ENCODE assay signal across 30 cellular contexts in the genomic region with DNA sequence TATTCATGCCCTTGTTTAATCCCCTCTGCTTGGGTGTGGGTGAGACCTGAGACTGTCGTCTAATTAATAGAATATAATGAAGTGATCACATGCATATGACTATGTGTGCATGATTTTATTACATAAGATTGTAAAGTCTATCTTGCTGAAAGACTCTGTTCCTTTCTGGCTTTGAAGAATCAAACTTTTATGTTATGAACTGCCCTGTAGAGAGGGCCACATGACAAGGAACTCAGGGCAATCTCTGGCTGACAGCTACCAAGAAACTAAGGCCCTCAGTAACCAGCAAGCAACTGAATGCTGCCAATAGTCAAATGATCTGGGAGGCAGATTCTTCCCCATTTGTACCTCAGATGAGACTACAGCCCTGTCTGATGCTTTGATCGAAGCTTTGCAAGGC. TPM values are rescaled to one million over a fixed set of nuclear protein-coding genes. Genes with fewer than 3 reads are reported as not detected.
A peak's percentile ranks its signal among the peaks of the same experiment; 100 is the strongest.
DNase-seq lines count a peak whose midpoint lies in the region; ATAC-seq, FAIRE-seq and TF ChIP-seq lines count a peak whose summit lies in the region.
"Had no signal": no experiment of that assay in that cellular context is flagged by ENCODE, and none has a peak within 500 bp of the region (broad histone marks: within the 10 kb centered on the region; RNA-seq: fewer than 3 reads in every experiment).

No MANE protein-coding gene starts in this region.

- no peaks in the 10 kb centered on the region for H3K36me3 Mint-ChIP-seq in astrocyte (ENCODE audit: low read depth, unreplicated experiment)
- H3K36me3 Mint-ChIP-seq: CD14-positive monocyte; CD4-positive, alpha-beta memory T cell; CD4-positive, CD25-positive, alpha-beta regulatory T cell; CD8-positive, alpha-beta memory T cell had no signal

- H3K27ac Mint-ChIP-seq in astrocyte (ENCODE audit: unreplicated experiment), result no peak overlapping the region
- H3K27ac Mint-ChIP-seq: CD14-positive monocyte; CD4-positive, alpha-beta memory T cell; CD4-positive, CD25-positive, alpha-beta regulatory T cell; CD8-positive, alpha-beta memory T cell had no signal

- no peaks in the 10 kb centered on the region for H3K9me3 Mint-ChIP-seq in astrocyte (ENCODE audit: unreplicated experiment)
- H3K9me3 Mint-ChIP-seq: CD4-positive, alpha-beta memory T cell had no signal

- H2BK120ac ChIP-seq in mesenchymal stem cell (ENCODE audit: low read depth, low read length), result no peak overlapping the region

- H3K79me2 ChIP-seq in astrocyte (ENCODE audit: insufficient read depth, low read length), result no peaks in the 10 kb centered on the region

- H3K4me2 ChIP-seq in astrocyte (ENCODE audit: low read length), result no peak overlapping the region
- no peak overlapping the region for H3K4me2 ChIP-seq in mesenchymal stem cell (ENCODE audit: low read length, poor library complexity, severe bottlenecking)
- H3K4me2 ChIP-seq: BLaER1 had no signal

- ATAC-seq in left colon (peak; percentile 74), HG02840 (IDR thresholded peaks at IDR 0.05; ENCODE audit: low FRiP score, unreplicated experiment) (no peak)
- ATAC-seq: GM12878 had no signal

- H4K8ac ChIP-seq in mesenchymal stem cell (ENCODE audit: low read length), result no peak overlapping the region

- WGBS in mesenchymal stem cell, result no CpG with 5 or more reads among the region's 2 CpGs

- no peak overlapping the region for H2BK12ac ChIP-seq in mesenchymal stem cell (ENCODE audit: low read length in 2 of 2)

- H3K23ac ChIP-seq in mesenchymal stem cell (ENCODE audit: low read length in 2 of 2), result no peak overlapping the region

- intact Hi-C loops in left colon (cut with DNase I, micrococcal nuclease), result no loop called here

- H3K79me1 ChIP-seq in mesenchymal stem cell (replicated peaks; ENCODE audit: low read length, poor library complexity, severe bottlenecking), result no peaks in the 10 kb centered on the region

- TF ChIP-seq CTCF in astrocyte (IDR thresholded peaks at IDR 0.05; ENCODE audit: insufficient read depth, low read depth, low read length), result no peak

- no peak overlapping the region for H3K4me3 Mint-ChIP-seq in astrocyte (ENCODE audit: unreplicated experiment)
- H3K4me3 Mint-ChIP-seq: CD14-positive monocyte; CD4-positive, alpha-beta memory T cell; CD4-positive, CD25-positive, alpha-beta regulatory T cell; CD8-positive, alpha-beta memory T cell had no signal

- H3K36me3 ChIP-seq in astrocyte (ENCODE audit: insufficient read depth, low read length), result no peaks in the 10 kb centered on the region
- no peaks in the 10 kb centered on the region for H3K36me3 ChIP-seq in mucosa of rectum (ENCODE audit: control insufficient read depth in 2 of 2, insufficient read depth in 2 of 2, low read length in 2 of 2)
- no peaks in the 10 kb centered on the region for H3K36me3 ChIP-seq in mesenchymal stem cell (ENCODE audit: control insufficient read depth in 1 of 2, insufficient read depth in 2 of 2, low read depth in 1 of 2, low read length in 2 of 2)
- H3K36me3 ChIP-seq: BE2C, BLaER1 had no signal

- H4K91ac ChIP-seq in mesenchymal stem cell (ENCODE audit: low read length), result no peak overlapping the region

- H3K18ac ChIP-seq in mesenchymal stem cell (ENCODE audit: low read depth in 1 of 2, low read length in 2 of 2), result no peak overlapping the region

- H4K20me1 ChIP-seq in astrocyte (ENCODE audit: insufficient read depth, low read length), result no peaks in the 10 kb centered on the region
- H4K20me1 ChIP-seq: BLaER1 had no signal

- H3K9me3 ChIP-seq in astrocyte (ENCODE audit: insufficient read depth, low read depth, low read length) (no peaks in the 10 kb centered on the region), mucosa of rectum (ENCODE audit: control insufficient read depth in 2 of 2, low read length in 2 of 2) (no peaks in the 10 kb centered on the region), mesenchymal stem cell (ENCODE audit: control insufficient read depth, low read length) (no peaks in the 10 kb centered on the region)
- H3K9me3 ChIP-seq: BE2C, BLaER1 had no signal

- H3K4me1 ChIP-seq in astrocyte (ENCODE audit: insufficient read depth, low read length) (no peaks in the 10 kb centered on the region), mucosa of rectum (ENCODE audit: control insufficient read depth in 2 of 2, insufficient read depth in 2 of 2, low read length in 2 of 2) (peaks cover 0 to 12% of the 10 kb centered on the region in 2 donors), mesenchymal stem cell (ENCODE audit: control insufficient read depth, insufficient read depth, low read depth, low read length) (no peaks in the 10 kb centered on the region)
- H3K4me1 ChIP-seq: BE2C, BLaER1 had no signal

- no peak overlapping the region for H3K14ac ChIP-seq in mesenchymal stem cell (ENCODE audit: low read length in 2 of 2)

- H2AFZ ChIP-seq in astrocyte (ENCODE audit: low read depth, low read length) (no peak overlapping the region), mesenchymal stem cell (ENCODE audit: low read depth, low read length) (no peak overlapping the region)

- H3K4me3 ChIP-seq in astrocyte (ENCODE audit: insufficient read depth, low read depth, low read length), result no peak overlapping the region
- H3K4me3 ChIP-seq in mucosa of rectum (ENCODE audit: low read length in 2 of 2), result no peak overlapping the region
- no peak overlapping the region for H3K4me3 ChIP-seq in mesenchymal stem cell (ENCODE audit: insufficient read depth in 1 of 2, low read depth in 1 of 2, low read length in 2 of 2)
- H3K4me3 ChIP-seq: BLaER1, GM12878 had no signal

- H3K27me3 Mint-ChIP-seq in astrocyte (ENCODE audit: low read depth, unreplicated experiment), result peaks cover 2% of the 10 kb centered on the region

- no peak overlapping the region for H3K9ac ChIP-seq in astrocyte (ENCODE audit: low read length)
- no peak overlapping the region for H3K9ac ChIP-seq in mucosa of rectum (ENCODE audit: low read depth in 1 of 2, low read length in 2 of 2)
- no peak overlapping the region for H3K9ac ChIP-seq in mesenchymal stem cell (ENCODE audit: low read length)
- H3K9ac ChIP-seq: BLaER1 had no signal

- H3K4me1 Mint-ChIP-seq in astrocyte (ENCODE audit: low read depth, unreplicated experiment), result no peaks in the 10 kb centered on the region
- H3K4me1 Mint-ChIP-seq: CD14-positive monocyte; CD4-positive, alpha-beta memory T cell; CD4-positive, CD25-positive, alpha-beta regulatory T cell; CD8-positive, alpha-beta memory T cell had no signal

- H3K27ac ChIP-seq in astrocyte (ENCODE audit: low read depth, low read length), result no peak overlapping the region
- peak overlapping the region; percentile 10 to 49 for H3K27ac ChIP-seq in mucosa of rectum (ENCODE audit: low read depth in 2 of 2, low read length in 2 of 2)
- H3K27ac ChIP-seq in mesenchymal stem cell (ENCODE audit: low read length, poor library complexity, severe bottlenecking), result no peak overlapping the region
- H3K27ac ChIP-seq: BLaER1 had no signal

- peak; percentile 73 for FAIRE-seq in astrocyte (lab: Jason Lieb, UNC)
- FAIRE-seq: A204.1, GM12878, GM12892, GM18507 had no signal

- no peak overlapping the region for H3K4ac ChIP-seq in mesenchymal stem cell (ENCODE audit: low read depth in 1 of 2, low read length in 2 of 2)

- no peak overlapping the region for H2AK5ac ChIP-seq in mesenchymal stem cell (ENCODE audit: low read length, severe bottlenecking)

- H3K27me3 ChIP-seq in astrocyte (ENCODE audit: insufficient read depth, low read length), result no peaks in the 10 kb centered on the region
- no peaks in the 10 kb centered on the region for H3K27me3 ChIP-seq in mucosa of rectum (ENCODE audit: control insufficient read depth in 2 of 2, insufficient read depth in 2 of 2, low read length in 2 of 2)
- H3K27me3 ChIP-seq in mesenchymal stem cell (ENCODE audit: control insufficient read depth in 1 of 2, insufficient read depth in 1 of 2, low read length in 2 of 2), result peaks cover 0 to 25% of the 10 kb centered on the region in 2 experiments
- H3K27me3 ChIP-seq: BE2C, BLaER1 had no signal

- H2BK15ac ChIP-seq in mesenchymal stem cell (ENCODE audit: low read depth, poor library complexity, severe bottlenecking), result no peak overlapping the region

- H2BK5ac ChIP-seq in mesenchymal stem cell (ENCODE audit: low read depth, low read length, poor library complexity, severe bottlenecking), result no peak overlapping the region

- DNase-seq in astrocyte (ENCODE audit: low read depth) (no peak), left colon (no peak), NCI-H1417 treated with DMSO at 0.1 percent for 48 hours (lab: John Stamatoyannopoulos, UW) (no peak), NCI-H510A treated with DMSO at 0.1 percent for 48 hours (lab: John Stamatoyannopoulos, UW) (no peak), mesenchymal stem cell (no peak)
- DNase-seq: 8988T; ACHN; BE2C; C1 segment of cervical spinal cord; CD4-positive, alpha-beta memory T cell; CD4-positive, CD25-positive, alpha-beta regulatory T cell; CD8-positive, alpha-beta memory T cell; COR-L47; DMS 273 treated with DMSO at 0.1 percent for 48 hours; DMS153; DMS53; DMS79; DND-41; EL; GDM1 had no signal

RNA-seq across cellular contexts. Expression of a gene that starts 13.5 kb away (rescaled TPM):
- total RNA-seq in astrocyte (3.5 and 4.8 TPM in 2 replicates), left colon (100 to 1,000 TPM in 1 of 2 donors, 10 to 100 TPM in 1; 97.1 to 114 TPM)
- polyA plus RNA-seq in mesenchymal stem cell (2013, experiment 1 of 2), result 0.10 TPM
- 0.16 TPM for polyA plus RNA-seq in mesenchymal stem cell (2013, experiment 2 of 2)
- total RNA-seq: CD4-positive, CD25-positive, alpha-beta regulatory T cell; G401; GM12878 had no signal
- polyA plus RNA-seq: AG04450, CD14-positive monocyte had no signal

Comparison
In these comparisons a context has a peak if more than half of its experiments do, and no peak if none do; other contexts are left out.
1. H3K27ac ChIP-seq: peak in mucosa of rectum (2 of 2); none in astrocyte (single experiment) and mesenchymal stem cell (single experiment).
2. RNA of a gene that starts 13.5 kb away (total RNA-seq): 97.1 to 114 TPM in left colon; 3.5 to 4.8 TPM in astrocyte; every median in the first group is over 10 times any median in the second.